1 cellular context compared by ENCODE assay signal in the genomic region with DNA sequence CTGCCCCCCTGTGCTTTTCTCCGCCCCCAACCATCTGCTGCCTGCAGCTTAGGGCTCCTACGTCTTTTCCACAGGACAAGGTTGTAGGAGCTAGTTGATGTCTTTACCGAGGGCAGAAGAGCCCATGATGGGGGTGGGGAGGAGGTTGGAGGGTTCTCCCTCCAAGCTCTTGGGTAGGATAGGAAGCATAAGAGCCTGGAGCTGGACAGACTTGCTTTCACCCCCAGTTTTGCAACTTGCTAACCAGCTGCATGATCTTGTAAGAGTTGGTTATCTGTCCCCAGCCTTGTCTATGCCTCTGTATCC.
TF ChIP-seq lines count a peak whose summit lies in the region.

No MANE protein-coding gene starts in this region.

TF ChIP-seq in H1, 55 proteins besides CTCF, POLR2A, EP300 and RAD21:
- TF ChIP-seq JUND (IDR thresholded peaks at IDR 0.05; ENCODE audit: low read length) (no peak), BACH1 (IDR thresholded peaks at IDR 0.05; ENCODE audit: low read length) (no peak), TCF12 (IDR thresholded peaks at IDR 0.05; ENCODE audit: low read depth, low read length) (no peak), SP1 (IDR thresholded peaks at IDR 0.05; ENCODE audit: low read depth, low read length) (no peak), SP2 (IDR thresholded peaks at IDR 0.05; ENCODE audit: low read length) (no peak), CREB1 (IDR thresholded peaks at IDR 0.05) (no peak), KDM5A (IDR thresholded peaks at IDR 0.05; ENCODE audit: low read length) (no peak), KDM4A (IDR thresholded peaks at IDR 0.05; ENCODE audit: low read depth, low read length, severe bottlenecking) (no peak), HDAC2 (IDR thresholded peaks at IDR 0.05; ENCODE audit: borderline replicate concordance in 1 of 2, low read depth in 2 of 2, low read length in 2 of 2) (no peak), TBP (IDR thresholded peaks at IDR 0.05; ENCODE audit: low read depth, low read length) (no peak), ASH2L (IDR thresholded peaks at IDR 0.05; ENCODE audit: low read length) (no peak), SRF (IDR thresholded peaks at IDR 0.05; ENCODE audit: low read depth, low read length) (no peak), GABPA (IDR thresholded peaks at IDR 0.05; ENCODE audit: borderline replicate concordance, insufficient read depth, low read length) (no peak), EGR1 (IDR thresholded peaks at IDR 0.05; ENCODE audit: borderline replicate concordance, low read depth, low read length) (no peak), RXRA (IDR thresholded peaks at IDR 0.05; ENCODE audit: insufficient read depth, low read depth, low read length) (no peak), TEAD4 (IDR thresholded peaks at IDR 0.05; ENCODE audit: low read depth, low read length) (no peak), PHF8 (conservative IDR thresholded peaks at IDR 0.05; ENCODE audit: low read depth, low read length) (no peak), SP4 (IDR thresholded peaks at IDR 0.05; ENCODE audit: low read length) (no peak), RBBP5 (IDR thresholded peaks at IDR 0.05; ENCODE audit: borderline replicate concordance, low read depth, low read length) (no peak)
- TF ChIP-seq, protein P1, sequence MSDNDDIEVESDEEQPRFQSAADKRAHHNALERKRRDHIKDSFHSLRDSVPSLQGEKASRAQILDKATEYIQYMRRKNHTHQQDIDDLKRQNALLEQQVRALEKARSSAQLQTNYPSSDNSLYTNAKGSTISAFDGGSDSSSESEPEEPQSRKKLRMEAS (IDR thresholded peaks at IDR 0.05), result no peak
